Comparison of ENCODE assay signal across 8 cellular contexts in the genomic region with DNA sequence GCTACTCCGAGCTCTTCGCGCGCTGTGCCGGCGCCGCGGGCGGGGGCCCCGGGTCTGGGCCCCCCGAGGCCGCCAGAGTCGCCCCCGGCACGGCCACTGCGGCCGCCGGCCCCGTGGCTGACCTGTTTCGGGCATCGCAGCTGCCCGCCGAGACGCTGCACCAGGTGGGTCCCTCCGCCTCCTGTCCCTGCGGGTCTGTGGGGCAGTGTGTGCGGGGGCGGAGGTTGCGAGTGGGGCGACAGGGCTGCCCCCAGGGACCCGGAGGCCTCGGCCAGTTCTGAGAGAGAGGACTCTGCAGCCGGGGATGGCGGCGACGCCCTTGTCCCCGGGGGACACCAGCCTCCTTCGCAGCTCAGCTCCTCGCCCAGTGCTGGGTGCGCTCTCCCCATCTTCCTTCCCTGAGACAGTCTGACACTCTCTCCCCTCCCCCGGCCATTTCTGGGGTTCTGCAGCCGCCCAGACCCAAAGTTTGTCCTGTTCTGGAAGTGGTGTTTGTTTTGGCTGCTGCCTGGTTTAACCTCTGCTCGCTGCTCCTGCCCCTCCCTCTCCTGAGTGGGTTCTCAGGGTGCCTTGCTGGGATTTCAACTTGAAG. TPM values are rescaled to one million over a fixed set of nuclear protein-coding genes. Genes with fewer than 3 reads are reported as not detected.
A peak's percentile ranks its signal among the peaks of the same experiment; 100 is the strongest.
DNase-seq lines count a peak whose midpoint lies in the region; ATAC-seq and TF ChIP-seq lines count a peak whose summit lies in the region.

No MANE protein-coding gene starts in this region.

- no peaks in the 10 kb centered on the region for H3K36me3 ChIP-seq in SU-DHL-6 (ENCODE audit: low read length)
- no peaks in the 10 kb centered on the region for H3K36me3 ChIP-seq in vagina

- peak overlapping the region; percentile 38 for H3K4me3 ChIP-seq in SU-DHL-6 (ENCODE audit: insufficient read depth, low read length, poor library complexity, severe bottlenecking)
- peak overlapping the region; percentile 59 for H3K4me3 ChIP-seq in choroid plexus epithelial cell (ENCODE audit: low read depth, low read length)
- H3K4me3 ChIP-seq in mononuclear cell (ENCODE audit: low read length) = peak overlapping the region; percentile 48
- H3K4me3 ChIP-seq in vagina = peak overlapping the region; percentile 55 to 63

- no peak for TF ChIP-seq POLR2A in vagina (IDR thresholded peaks at IDR 0.05)

- ATAC-seq in GM18868 (IDR thresholded peaks at IDR 0.05; ENCODE audit: unreplicated experiment) (peak; percentile 13), HG02678 (IDR thresholded peaks at IDR 0.05; ENCODE audit: unreplicated experiment) (peak; percentile 14)

- H3K4me1 ChIP-seq in mononuclear cell (ENCODE audit: insufficient read depth, low read length) = no peaks in the 10 kb centered on the region
- H3K4me1 ChIP-seq in vagina = no peaks in the 10 kb centered on the region

- H3K27ac ChIP-seq in SU-DHL-6 (ENCODE audit: low read depth, low read length) = no peak overlapping the region
- no peak overlapping the region for H3K27ac ChIP-seq in vagina

- H3K9me2 ChIP-seq in SU-DHL-6 (replicated peaks; ENCODE audit: insufficient read depth, low read length) = no peaks in the 10 kb centered on the region

- H3K9me3 ChIP-seq in SU-DHL-6 (ENCODE audit: insufficient read depth, low read length) = no peaks in the 10 kb centered on the region
- H3K9me3 ChIP-seq in mononuclear cell (ENCODE audit: low read depth, low read length) = no peaks in the 10 kb centered on the region
- no peaks in the 10 kb centered on the region for H3K9me3 ChIP-seq in vagina

- H3F3A ChIP-seq in SU-DHL-6 (ENCODE audit: insufficient read depth) = no peaks in the 10 kb centered on the region

- H3K27me3 ChIP-seq in SU-DHL-6 (ENCODE audit: low read length) (no peaks in the 10 kb centered on the region), mononuclear cell (ENCODE audit: insufficient read depth, low read length) (no peaks in the 10 kb centered on the region), vagina (no peaks in the 10 kb centered on the region)

- H3K9ac ChIP-seq in SU-DHL-6 (ENCODE audit: low read length) = no peak overlapping the region; the same call in 1 of the 2 replicates

- TF ChIP-seq CTCF in SU-DHL-6 (IDR thresholded peaks at IDR 0.05; ENCODE audit: insufficient read depth, low read length, poor library complexity, severe bottlenecking) (no peak), choroid plexus epithelial cell (conservative IDR thresholded peaks at IDR 0.05; ENCODE audit: low read depth, low read length) (no peak), vagina (IDR thresholded peaks at IDR 0.05) (no peak)

- intact Hi-C loops in vagina (cut with DNase I) = no loop called here

- no peaks in the 10 kb centered on the region for H3K79me2 ChIP-seq in SU-DHL-6 (ENCODE audit: insufficient read depth, low read length)

- no peaks in the 10 kb centered on the region for H4K20me1 ChIP-seq in SU-DHL-6 (ENCODE audit: low read depth, low read length)

- no peak for DNase-seq in choroid plexus epithelial cell (ENCODE audit: low read depth)
- no peak for DNase-seq in vagina (ENCODE audit: extremely low spot score in 2 of 2)
- no peak for DNase-seq in NCI-H2107 (lab: John Stamatoyannopoulos, UW)
- DNase-seq in CD1c-positive myeloid dendritic cell (ENCODE audit: extremely low spot score) = no peak

- peak overlapping the region; percentile 55 for H3K4me2 ChIP-seq in SU-DHL-6 (ENCODE audit: low read depth, low read length, poor library complexity, severe bottlenecking)

- H2AFZ ChIP-seq in SU-DHL-6 (ENCODE audit: low read depth, low read length, severe bottlenecking) = no peak overlapping the region

RNA-seq across cellular contexts. Expression of a gene that starts 0.6 kb away (rescaled TPM):
- total RNA-seq in mononuclear cell (1.8 TPM), vagina (10.8 TPM)
